Comparison of ENCODE assay signal across 8 cellular contexts in genomic region chr17:62968445-62968923, GRCh38. TPM values are rescaled to one million over a fixed set of nuclear protein-coding genes. Genes with fewer than 3 reads are reported as not detected.
DNase-seq lines count a peak whose midpoint lies in the region; ATAC-seq, FAIRE-seq and TF ChIP-seq lines count a peak whose summit lies in the region.

No MANE protein-coding gene starts in this region.

- H3K4me1 Mint-ChIP-seq in activated CD4-positive, alpha-beta T cell treated with anti-CD3 and anti-CD28 coated beads for 36 hours: peaks cover 26% of the 10 kb centered on the region
- peaks cover 26% of the 10 kb centered on the region for H3K4me1 Mint-ChIP-seq in mesothelial cell of epicardium
- peaks cover 39% of the 10 kb centered on the region for H3K4me1 Mint-ChIP-seq in stimulated activated naive CD8-positive, alpha-beta T cell treated with anti-CD3 and anti-CD28 coated beads, Interleukin-15, amount 100 ng/mL, for 72 hours

- no peaks in the 10 kb centered on the region for H3K36me3 ChIP-seq in BE2C
- H3K36me3 ChIP-seq in H1 (ENCODE audit: control insufficient read depth in 2 of 4, insufficient read depth in 4 of 4, low read length in 3 of 4): no peaks in the 10 kb centered on the region; a peak in 1 of 8 replicates

- H3K27me3 ChIP-seq in BE2C (no peaks in the 10 kb centered on the region), H1 (replicated peaks in 1 of 4; ENCODE audit: control insufficient read depth in 3 of 4, extremely low read depth in 1 of 4, insufficient read depth in 3 of 4, low read length in 3 of 4) (peaks cover 0 to 16% (median 7%) of the 10 kb centered on the region in 4 experiments; a peak in 5 of 7 replicates)

- H3K79me2 ChIP-seq in H1 (ENCODE audit: control insufficient read depth in 1 of 2, insufficient read depth in 2 of 2, low read length in 2 of 2): peaks cover 0 to 49% of the 10 kb centered on the region in 2 experiments; a peak in 2 of 4 replicates

- H3K27me3 Mint-ChIP-seq in activated CD4-positive, alpha-beta T cell treated with anti-CD3 and anti-CD28 coated beads for 36 hours: peaks cover 16% of the 10 kb centered on the region
- H3K27me3 Mint-ChIP-seq in mesothelial cell of epicardium (ENCODE audit: low read depth): no peaks in the 10 kb centered on the region
- peaks cover 13% of the 10 kb centered on the region for H3K27me3 Mint-ChIP-seq in stimulated activated naive CD8-positive, alpha-beta T cell treated with anti-CD3 and anti-CD28 coated beads, Interleukin-15, amount 100 ng/mL, for 72 hours

- H2BK15ac ChIP-seq in H1 (ENCODE audit: low read length): no peak overlapping the region

- TF ChIP-seq RAD21 in H1 (IDR thresholded peaks at IDR 0.05 in 1 of 2, conservative IDR thresholded peaks at IDR 0.05 in 1 of 2; ENCODE audit: low read depth in 2 of 2, low read length in 2 of 2): peak; percentile 83 to 90

- no peak overlapping the region for H3K4me3 Mint-ChIP-seq in activated CD4-positive, alpha-beta T cell treated with anti-CD3 and anti-CD28 coated beads for 36 hours
- peak overlapping the region; percentile 57 for H3K4me3 Mint-ChIP-seq in mesothelial cell of epicardium
- peak overlapping the region; percentile 34 to 47 for H3K4me3 Mint-ChIP-seq in stimulated activated naive CD8-positive, alpha-beta T cell treated with anti-CD3 and anti-CD28 coated beads, Interleukin-15, amount 100 ng/mL, for 72 hours

- no peak overlapping the region for H2BK5ac ChIP-seq in H1 (ENCODE audit: low read depth, low read length)

- H3K23ac ChIP-seq in H1 (ENCODE audit: insufficient read length): no peak overlapping the region

- H4K8ac ChIP-seq in H1 (ENCODE audit: extremely low read depth, insufficient read depth, low read length): no peak overlapping the region

- TF ChIP-seq POLR2A in H1 (IDR thresholded peaks at IDR 0.05; ENCODE audit: control extremely low read depth in 1 of 2, low read depth in 2 of 2, low read length in 2 of 2): no peak

- no peak overlapping the region for H2BK12ac ChIP-seq in H1 (ENCODE audit: low read depth, low read length)

- no peak overlapping the region for H2BK20ac ChIP-seq in H1 (ENCODE audit: low read length)

- no peaks in the 10 kb centered on the region for H3K36me3 Mint-ChIP-seq in activated CD4-positive, alpha-beta T cell treated with anti-CD3 and anti-CD28 coated beads for 36 hours (ENCODE audit: low read depth)
- H3K36me3 Mint-ChIP-seq in mesothelial cell of epicardium: peaks cover 7% of the 10 kb centered on the region

- H3K4me1 ChIP-seq in BE2C: peaks cover 12% of the 10 kb centered on the region
- peaks cover 4 to 16% (median 9%) of the 10 kb centered on the region in 4 experiments; a peak in 6 of 7 replicates for H3K4me1 ChIP-seq in H1 (replicated peaks in 1 of 4; ENCODE audit: control insufficient read depth in 3 of 4, insufficient read depth in 4 of 4, low read length in 3 of 4)

- CTCF ChIA-PET in activated CD4-positive, alpha-beta T cell treated with anti-CD3 and anti-CD28 coated beads for 36 hours (lab: Charles Lee): interaction anchor here (0.8 to 1.0 kb wide), 2 partner anchors 127 to 297 kb away, joined by 3 read pairs; no protein-coding TSS in a partner anchor
- CTCF ChIA-PET in H1 (lab: Charles Lee; ENCODE audit: partially characterized antibody): interaction anchor here (0.6 to 1.8 kb wide), 12 partner anchors 8 to 275 kb away, joined by 3 to 8 read pairs (median 3); no protein-coding TSS in a partner anchor

- no peak overlapping the region for H3K14ac ChIP-seq in H1 (ENCODE audit: insufficient read length)

- H4K5ac ChIP-seq in H1 (ENCODE audit: insufficient read length, low read depth, low read length): no peak overlapping the region

- no peak overlapping the region for H3K56ac ChIP-seq in H1 (replicated peaks; ENCODE audit: insufficient read length, low read depth, low read length)

- H3K4me3 ChIP-seq in BE2C (ENCODE audit: low read depth, low read length): peak overlapping the region; percentile 82
- no peak overlapping the region for H3K4me3 ChIP-seq in H1 (ENCODE audit: extremely low read depth in 1 of 4, insufficient read depth in 2 of 4, low read depth in 3 of 4, low read length in 4 of 4)

- no peak overlapping the region for H3K18ac ChIP-seq in H1 (ENCODE audit: extremely low read depth, low read length)

- no peaks in the 10 kb centered on the region for H3K9me3 Mint-ChIP-seq in activated CD4-positive, alpha-beta T cell treated with anti-CD3 and anti-CD28 coated beads for 36 hours (ENCODE audit: low read depth)
- peaks cover 8% of the 10 kb centered on the region for H3K9me3 Mint-ChIP-seq in mesothelial cell of epicardium
- H3K9me3 Mint-ChIP-seq in stimulated activated naive CD8-positive, alpha-beta T cell treated with anti-CD3 and anti-CD28 coated beads, Interleukin-15, amount 100 ng/mL, for 72 hours: no peaks in the 10 kb centered on the region

- H2AK5ac ChIP-seq in H1 (ENCODE audit: low read depth, low read length): no peak overlapping the region

- intact Hi-C loops in activated CD4-positive, alpha-beta T cell treated with anti-CD3 and anti-CD28 coated beads for 36 hours (cut with DNase I, micrococcal nuclease): loop anchor here (1.0 to 10.0 kb wide), 12 partner anchors 265 to 904 kb away; partner anchors contain the start of genes METTL2A (in 2 of the 2), DCAF7 (in 1 of the 2), FTSJ3 (in 1 of the 2) and MED13 (in 1 of the 2)

- FAIRE-seq in H1 (lab: Jason Lieb, UNC): peak; percentile 85

- no peaks in the 10 kb centered on the region; the same call in 1 of the 2 replicates for H3K79me1 ChIP-seq in H1 (ENCODE audit: low read depth, low read length)

- H4K91ac ChIP-seq in H1 (replicated peaks; ENCODE audit: insufficient read length, low read length): no peak overlapping the region

- peak; percentile 68 for DNase-seq in BE2C
- peak; percentile 87 for DNase-seq in NCI-H345 treated with DMSO at 0.1 percent for 48 hours (lab: John Stamatoyannopoulos, UW; ENCODE audit: unreplicated experiment)
- peak; percentile 62 for DNase-seq in activated CD4-positive, alpha-beta T cell treated with anti-CD3 and anti-CD28 coated beads for 36 hours
- no peak for DNase-seq in H1 (ENCODE audit: low read depth in 1 of 2, low spot score in 2 of 2)
- DNase-seq in mesothelial cell of epicardium (ENCODE audit: low spot score in 2 of 2, unreplicated experiment in 2 of 2): no peak
- peak; percentile 51 for DNase-seq in stimulated activated naive CD8-positive, alpha-beta T cell treated with anti-CD3 and anti-CD28 coated beads, Interleukin-15, amount 100 ng/mL, for 72 hours

- ATAC-seq in GM18870 (IDR thresholded peaks at IDR 0.05; ENCODE audit: unreplicated experiment) (peak; percentile 67), HG03378 (IDR thresholded peaks at IDR 0.05; ENCODE audit: unreplicated experiment) (peak; percentile 76)
- peak; percentile 67 for ATAC-seq in activated CD4-positive, alpha-beta T cell treated with anti-CD3 and anti-CD28 coated beads for 36 hours
- ATAC-seq in stimulated activated naive CD8-positive, alpha-beta T cell treated with anti-CD3 and anti-CD28 coated beads, Interleukin-15, amount 100 ng/mL, for 72 hours: peak; percentile 46

- H2AFZ ChIP-seq in H1 (ENCODE audit: low read length): no peak overlapping the region

- H4K20me1 ChIP-seq in H1 (replicated peaks in 1 of 2; ENCODE audit: control insufficient read depth in 1 of 2, insufficient read depth in 2 of 2, low read length in 2 of 2): peaks cover 0 to 1% of the 10 kb centered on the region in 2 experiments

- H3K27ac Mint-ChIP-seq in activated CD4-positive, alpha-beta T cell treated with anti-CD3 and anti-CD28 coated beads for 36 hours: no peak overlapping the region
- peak overlapping the region; percentile 31 for H3K27ac Mint-ChIP-seq in mesothelial cell of epicardium
- no peak overlapping the region for H3K27ac Mint-ChIP-seq in stimulated activated naive CD8-positive, alpha-beta T cell treated with anti-CD3 and anti-CD28 coated beads, Interleukin-15, amount 100 ng/mL, for 72 hours

- H3K9me3 ChIP-seq in BE2C (no peaks in the 10 kb centered on the region), H1 (ENCODE audit: insufficient read depth in 2 of 2, low read depth in 1 of 2, low read length in 1 of 2) (peaks cover 4% of the 10 kb centered on the region in 2 experiments; a peak in 1 of 4 replicates)

- H3K4ac ChIP-seq in H1 (replicated peaks; ENCODE audit: insufficient read length, low read depth, low read length): no peak overlapping the region

- no peak overlapping the region for H3K27ac ChIP-seq in H1 (ENCODE audit: low read depth, low read length)

- TF ChIP-seq CTCF in BE2C (IDR thresholded peaks at IDR 0.05; ENCODE audit: low read depth, low read length) (peak; percentile 99), H1 (IDR thresholded peaks at IDR 0.05; ENCODE audit: control extremely low read depth in 1 of 3, insufficient read depth in 1 of 3, low read depth in 1 of 3, low read length in 3 of 3) (peak in 2 of 3 experiments; percentile 87 to 99; a peak in 3 of 4 replicates), mesothelial cell of epicardium (IDR thresholded peaks at IDR 0.05; ENCODE audit: unreplicated experiment) (peak; percentile 60)

- no peak overlapping the region for H3K9ac ChIP-seq in H1 (replicated peaks in 1 of 4; ENCODE audit: extremely low read depth in 1 of 4, low read depth in 3 of 4, low read length in 3 of 4)

- no peak for TF ChIP-seq EP300 in H1 (IDR thresholded peaks at IDR 0.05; ENCODE audit: borderline replicate concordance in 1 of 2, low read depth in 2 of 2, low read length in 2 of 2)

- no peak overlapping the region for H3K4me2 ChIP-seq in H1 (ENCODE audit: insufficient read depth in 1 of 2, low read depth in 2 of 2, low read length in 2 of 2)

- no peak overlapping the region for H2BK120ac ChIP-seq in H1 (replicated peaks; ENCODE audit: low read depth, low read length)

- peaks cover 8% of the 10 kb centered on the region for H3K23me2 ChIP-seq in H1 (ENCODE audit: low read depth, low read length)

- POLR2A ChIA-PET in activated CD4-positive, alpha-beta T cell treated with anti-CD3 and anti-CD28 coated beads for 36 hours (lab: Charles Lee): interaction anchor here (0.7 kb wide), 1 partner anchor 244 kb away, joined by 3 read pairs; no protein-coding TSS in a partner anchor
- POLR2A ChIA-PET in H1 (lab: Charles Lee; ENCODE audit: partially characterized antibody): no interaction called here

- 20% methylated on average over 3 of the region's 3 CpGs; no CpG with 5 or more reads in 1 of the 2 experiments for WGBS in H1 (ENCODE audit: extremely low coverage in 1 of 2, insufficient coverage in 1 of 2, insufficient read length in 1 of 2, insufficient replicate concordance in 2 of 2, low coverage in 1 of 2, low lambda C conversion rate in 2 of 2, missing lambda C conversion rate in 1 of 2), 2 experiments

RNA-seq across cellular contexts. Expression of gene TANC2, which starts 2.4 kb away (rescaled TPM):
- 18.6 TPM for polyA plus RNA-seq in BE2C (2012; ENCODE audit: insufficient read depth, insufficient read length, low read depth)
- 1 to 10 TPM; 5.0 to 6.6 TPM for total RNA-seq in activated CD4-positive, alpha-beta T cell treated with anti-CD3 and anti-CD28 coated beads for 36 hours
- 21.8 and 21.9 TPM in 2 replicates for total RNA-seq in H1 (2021; fragmentation: NEBNext Ultra II Directional; extraction: Animal tissue kit (Norgen Biotek cat#: 25700))
- polyA plus RNA-seq in H1 (2011; rRNA removed): 5.7 and 9.0 TPM in 2 replicates
- 4.7 TPM for polyA plus RNA-seq in H1 (2011; cell fraction: cytosol; rRNA removed)
- polyA plus RNA-seq in H1 (2011; cell fraction: nucleus; rRNA removed): 32.3 TPM
- polyA plus RNA-seq in H1 (2012, experiment 1 of 2): 4.8 to 8.5 TPM (median 5.7 TPM) in 4 replicates
- polyA plus RNA-seq in H1 (2012, experiment 2 of 2): 0.29 TPM
- 3.2 TPM for polyA plus RNA-seq in H1 (2013, experiment 1 of 2)
- polyA plus RNA-seq in H1 (2013, experiment 2 of 2): 2.5 TPM
- polyA minus RNA-seq in H1 (2011; rRNA and poly(A)+ RNA removed): 111 and 121 TPM in 2 replicates
- polyA minus RNA-seq in H1 (2011; cell fraction: cytosol; rRNA and poly(A)+ RNA removed): 30.6 TPM
- polyA minus RNA-seq in H1 (2011; cell fraction: nucleus; rRNA and poly(A)+ RNA removed): 184 TPM
- total RNA-seq in mesothelial cell of epicardium: 95.2 to 98.1 TPM (median 96.8 TPM) in 3 replicates

Comparison
In these comparisons a context has a peak if more than half of its experiments do, and no peak if none do; other contexts are left out.
1. DNase-seq: peak in BE2C (single experiment), NCI-H345 treated with DMSO at 0.1 percent for 48 hours (single experiment), activated CD4-positive, alpha-beta T cell treated with anti-CD3 and anti-CD28 coated beads for 36 hours (single experiment) and stimulated activated naive CD8-positive, alpha-beta T cell treated with anti-CD3 and anti-CD28 coated beads, Interleukin-15, amount 100 ng/mL, for 72 hours (2 of 2); none in H1 (0 of 2) and mesothelial cell of epicardium (0 of 2).
2. Peak in every context shown above with its lines, with median percentiles within 50 percentile points of each other: CTCF ChIP-seq and ATAC-seq.